Comparison of ENCODE assay signal across 1 cellular context in genomic region chr4:124708517-124709300, GRCh38.
A peak's percentile ranks its signal among the peaks of the same experiment; 100 is the strongest.
TF ChIP-seq lines count a peak whose summit lies in the region.

No MANE protein-coding gene starts in this region.

TF ChIP-seq in K562, 482 proteins besides CTCF, POLR2A, EP300 and RAD21 (continued from another document):
- TF ChIP-seq TAF9B (IDR thresholded peaks at IDR 0.05; ENCODE audit: partially characterized antibody) = peak; percentile 21
- no peak for TF ChIP-seq MEF2A (IDR thresholded peaks at IDR 0.05; ENCODE audit: control insufficient read depth, low read depth, low read length)
- no peak for TF ChIP-seq ZNF217 (CRISPR knock-in tag; IDR thresholded peaks at IDR 0.05)
- TF ChIP-seq SMAD4 (CRISPR knock-in tag; conservative IDR thresholded peaks at IDR 0.05) = no peak
- no peak for TF ChIP-seq RBM15 (IDR thresholded peaks at IDR 0.05; ENCODE audit: insufficient read depth, low read length)
TF ChIP-seq in K562: peak in this region for 8.
